ENCODE assay signal across 8 cellular contexts in genomic region chr5:39716532-39716971, GRCh38.
A peak's percentile ranks its signal among the peaks of the same experiment; 100 is the strongest.
DNase-seq lines count a peak whose midpoint lies in the region; ATAC-seq and TF ChIP-seq lines count a peak whose summit lies in the region.

No MANE protein-coding gene starts in this region.

- H3K27me3 ChIP-seq in neural cell (ENCODE audit: insufficient read depth, low read depth, low read length), result no peaks in the 10 kb centered on the region

- H3K36me3 ChIP-seq in neural cell (ENCODE audit: insufficient read depth, low read length), result no peaks in the 10 kb centered on the region

- H3K27ac Mint-ChIP-seq in T-helper 17 cell, result no peak overlapping the region
- H3K27ac Mint-ChIP-seq in effector memory CD8-positive, alpha-beta T cell, result peak overlapping the region in 1 of 2 donors; percentile 19

- peaks cover 3% of the 10 kb centered on the region for H3K4me1 Mint-ChIP-seq in T-helper 17 cell
- no peaks in the 10 kb centered on the region for H3K4me1 Mint-ChIP-seq in effector memory CD8-positive, alpha-beta T cell (ENCODE audit: low read depth in 2 of 2)

- H3K4me3 Mint-ChIP-seq in T-helper 17 cell, result no peak overlapping the region
- H3K4me3 Mint-ChIP-seq in effector memory CD8-positive, alpha-beta T cell, result no peak overlapping the region

- TF ChIP-seq CTCF in neural cell (IDR thresholded peaks at IDR 0.05; ENCODE audit: poor library complexity, severe bottlenecking), result peak; percentile 50

- ATAC-seq in GM18907 (IDR thresholded peaks at IDR 0.05; ENCODE audit: unreplicated experiment), result peak; percentile 74
- peak; percentile 55 for ATAC-seq in T-helper 17 cell
- peak; percentile 43 for ATAC-seq in effector memory CD8-positive, alpha-beta T cell (replicated peaks)
- no peak for ATAC-seq in GM21367 (IDR thresholded peaks at IDR 0.05; ENCODE audit: unreplicated experiment)
- no peak for ATAC-seq in HG02610 (IDR thresholded peaks at IDR 0.05; ENCODE audit: unreplicated experiment)

- H3K9me3 Mint-ChIP-seq in effector memory CD8-positive, alpha-beta T cell, result no peaks in the 10 kb centered on the region

- DNase-seq in AML-193 (lab: John Stamatoyannopoulos, UW), result peak; percentile 47 to 50
- DNase-seq in T-helper 17 cell, result no peak
- DNase-seq in effector memory CD8-positive, alpha-beta T cell, result peak; percentile 3 to 15 (median 6)

- no peak overlapping the region for H3K27ac ChIP-seq in neural cell (ENCODE audit: low read length)

- H3K9ac ChIP-seq in neural cell (ENCODE audit: low read length), result no peak overlapping the region

- no peak overlapping the region for H3K4me2 ChIP-seq in neural cell (ENCODE audit: low read length)

- no peaks in the 10 kb centered on the region for H3F3A ChIP-seq in neural cell (ENCODE audit: insufficient read depth, low read length, poor library complexity, severe bottlenecking)

- peaks cover 11% of the 10 kb centered on the region for H3K27me3 Mint-ChIP-seq in T-helper 17 cell
- no peaks in the 10 kb centered on the region for H3K27me3 Mint-ChIP-seq in effector memory CD8-positive, alpha-beta T cell

- H3K9me3 ChIP-seq in T-helper 17 cell (ENCODE audit: control insufficient read depth, low read length, poor library complexity, severe bottlenecking) (no peaks in the 10 kb centered on the region), neural cell (ENCODE audit: low read length) (no peaks in the 10 kb centered on the region)

- no peaks in the 10 kb centered on the region for H3K9me2 ChIP-seq in neural cell (ENCODE audit: insufficient read depth, low read length)

- H3K79me2 ChIP-seq in neural cell (replicated peaks; ENCODE audit: insufficient read depth, low read length), result no peaks in the 10 kb centered on the region

- no peaks in the 10 kb centered on the region for H4K20me1 ChIP-seq in neural cell (ENCODE audit: insufficient read depth)

- no peak overlapping the region for H3K4me3 ChIP-seq in neural cell (ENCODE audit: low read length)

- no peak for TF ChIP-seq EP300 in Ishikawa (IDR thresholded peaks at IDR 0.05; ENCODE audit: borderline replicate concordance)
- no peak for TF ChIP-seq EP300 in neural cell (conservative IDR thresholded peaks at IDR 0.05; ENCODE audit: poor library complexity, severe bottlenecking)

- H3K36me3 Mint-ChIP-seq in T-helper 17 cell (ENCODE audit: low read depth), result no peaks in the 10 kb centered on the region
- H3K36me3 Mint-ChIP-seq in effector memory CD8-positive, alpha-beta T cell (ENCODE audit: insufficient read depth), result no peaks in the 10 kb centered on the region

- TF ChIP-seq RAD21 in Ishikawa (IDR thresholded peaks at IDR 0.05; ENCODE audit: low read depth) (peak; percentile 56), neural cell (conservative IDR thresholded peaks at IDR 0.05) (peak; percentile 49)

- H2AFZ ChIP-seq in neural cell (ENCODE audit: low read depth, low read length), result no peak overlapping the region

TF ChIP-seq in Ishikawa, 13 proteins besides CTCF, POLR2A, EP300 and RAD21:
- no peak for TF ChIP-seq TCF12 (IDR thresholded peaks at IDR 0.05; ENCODE audit: low read depth)
- TF ChIP-seq REST (IDR thresholded peaks at IDR 0.05; ENCODE audit: low read depth), result no peak
- TF ChIP-seq USF1 (IDR thresholded peaks at IDR 0.05), result no peak
- peak; percentile 41; the same call in 1 of the 2 replicates for TF ChIP-seq CEBPB (IDR thresholded peaks at IDR 0.05)
- TF ChIP-seq YY1 (IDR thresholded peaks at IDR 0.05; ENCODE audit: low read depth), result no peak
TF ChIP-seq in Ishikawa: peak in this region for 1.

TF ChIP-seq in neural cell, 6 proteins besides CTCF, POLR2A, EP300 and RAD21:
- no peak for TF ChIP-seq EZH2 (IDR thresholded peaks at IDR 0.05; ENCODE audit: borderline replicate concordance, insufficient read depth, low read length, poor library complexity, severe bottlenecking)
- TF ChIP-seq TAF1 (IDR thresholded peaks at IDR 0.05; ENCODE audit: low read depth), result no peak
- TF ChIP-seq SMC3 (conservative IDR thresholded peaks at IDR 0.05; ENCODE audit: poor library complexity), result peak; percentile 60
- TF ChIP-seq POLR2AphosphoS5 (IDR thresholded peaks at IDR 0.05), result no peak
- TF ChIP-seq REST (IDR thresholded peaks at IDR 0.05; ENCODE audit: borderline replicate concordance), result no peak
- TF ChIP-seq MXI1 (conservative IDR thresholded peaks at IDR 0.05; ENCODE audit: poor library complexity, severe bottlenecking), result no peak

Comparison
In these comparisons a context has a peak if more than half of its experiments do, and no peak if none do; other contexts are left out.
1. DNase-seq: peak in AML-193 (2 of 2) and effector memory CD8-positive, alpha-beta T cell (3 of 3); none in T-helper 17 cell (0 of 3).
2. ATAC-seq: peak in GM18907 (single experiment), T-helper 17 cell (single experiment) and effector memory CD8-positive, alpha-beta T cell (single experiment); none in GM21367 (single experiment) and HG02610 (single experiment).